In genomic region chr9:33455456-33455855, GRCh38 we compare ENCODE assay signal across 9 cellular contexts. TPM values are rescaled to one million over a fixed set of nuclear protein-coding genes. Genes with fewer than 3 reads are reported as not detected.
DNase-seq lines count a peak whose midpoint lies in the region; ATAC-seq, FAIRE-seq and TF ChIP-seq lines count a peak whose summit lies in the region.
"Not testable (repeated sequence)": the region's sequence is repeated elsewhere in the genome, so short reads cannot be mapped to it uniquely, and the experiment has no call there.
"Had no signal": no experiment of that assay in that cellular context is flagged by ENCODE, and none has a peak within 500 bp of the region (broad histone marks: within the 10 kb centered on the region; RNA-seq: fewer than 3 reads in every experiment).

No MANE protein-coding gene starts in this region.

- not testable (repeated sequence) for H3K27me3 Mint-ChIP-seq in T-cell; activated CD4-positive, alpha-beta T cell treated with anti-CD3 and anti-CD28 coated beads, Interleukin-2, amount 10 ng/mL, durations not matched to agents 7 days and 5 days; activated T-cell treated with anti-CD3 and anti-CD28 coated beads, Interleukin-2, amount 50 U/mL, for 24 hours; activated naive CD4-positive, alpha-beta T cell treated with anti-CD3 and anti-CD28 coated beads, Interleukin-2, amount 50 U/mL, for 24 hours; astrocyte (ENCODE audit: low read depth, unreplicated experiment)

- H3K4me2 ChIP-seq in KMS-11 = peak overlapping the region; percentile 34
- not testable (repeated sequence) for H3K4me2 ChIP-seq in astrocyte (ENCODE audit: low read length); osteoblast (ENCODE audit: insufficient read depth, low read length)

- H3K9me3 ChIP-seq in astrocyte (ENCODE audit: insufficient read depth, low read depth, low read length); osteoblast (ENCODE audit: low read depth, low read length): not testable (repeated sequence)

- H4K20me1 ChIP-seq in KMS-11 (ENCODE audit: insufficient read depth); astrocyte (ENCODE audit: insufficient read depth, low read length); osteoblast (ENCODE audit: insufficient read depth, low read length): not testable (repeated sequence)

- not testable (repeated sequence) for H3K27me3 ChIP-seq in KMS-11 (ENCODE audit: insufficient read depth, low read depth); astrocyte (ENCODE audit: insufficient read depth, low read length); osteoblast (ENCODE audit: insufficient read depth, low read length)

- H3K36me3 Mint-ChIP-seq in T-cell; activated CD4-positive, alpha-beta T cell treated with anti-CD3 and anti-CD28 coated beads, Interleukin-2, amount 10 ng/mL, durations not matched to agents 7 days and 5 days (ENCODE audit: low read depth); activated naive CD4-positive, alpha-beta T cell treated with anti-CD3 and anti-CD28 coated beads, Interleukin-2, amount 50 U/mL, for 24 hours; astrocyte (ENCODE audit: low read depth, unreplicated experiment): not testable (repeated sequence)
- peaks cover 18% of the 10 kb centered on the region for H3K36me3 Mint-ChIP-seq in activated T-cell treated with anti-CD3 and anti-CD28 coated beads, Interleukin-2, amount 50 U/mL, for 24 hours (ENCODE audit: low read depth)

- H3K27ac ChIP-seq in KMS-11; astrocyte (ENCODE audit: low read depth, low read length); osteoblast (ENCODE audit: low read depth, low read length): not testable (repeated sequence)

- CTCF ChIA-PET in T-cell (lab: Charles Lee) = interaction anchor here (0.6 to 1.3 kb wide), 7 partner anchors 11 to 1794 kb away, joined by 3 to 5 read pairs (median 3); no protein-coding TSS in a partner anchor
- CTCF ChIA-PET in activated CD4-positive, alpha-beta T cell treated with anti-CD3 and anti-CD28 coated beads, Interleukin-2, amount 10 ng/mL, durations not matched to agents 7 days and 5 days (lab: Charles Lee) = interaction anchor here (2.8 to 12.3 kb wide), 3 partner anchors 8 to 40 kb away, joined by 12 to 132 read pairs (median 103); partner anchors contain the start of gene AQP3

- FAIRE-seq in astrocyte (lab: Jason Lieb, UNC) = not testable (repeated sequence)

- peak overlapping the region in 2 of 3 donors; percentile 41 to 65 for H3K4me3 Mint-ChIP-seq in T-cell
- H3K4me3 Mint-ChIP-seq in activated CD4-positive, alpha-beta T cell treated with anti-CD3 and anti-CD28 coated beads, Interleukin-2, amount 10 ng/mL, durations not matched to agents 7 days and 5 days = peak overlapping the region; percentile 49
- not testable (repeated sequence) for H3K4me3 Mint-ChIP-seq in activated T-cell treated with anti-CD3 and anti-CD28 coated beads, Interleukin-2, amount 50 U/mL, for 24 hours; astrocyte (ENCODE audit: unreplicated experiment)
- peak overlapping the region; percentile 36 for H3K4me3 Mint-ChIP-seq in activated naive CD4-positive, alpha-beta T cell treated with anti-CD3 and anti-CD28 coated beads, Interleukin-2, amount 50 U/mL, for 24 hours

- POLR2A ChIA-PET in T-cell (lab: Charles Lee) = interaction anchor here in 1 of 2 donors (0.5 kb wide), 1 partner anchor 81 kb away, joined by 4 read pairs; no protein-coding TSS in a partner anchor
- POLR2A ChIA-PET in activated CD4-positive, alpha-beta T cell treated with anti-CD3 and anti-CD28 coated beads, Interleukin-2, amount 10 ng/mL, durations not matched to agents 7 days and 5 days (lab: Charles Lee) = interaction anchor here (0.7 kb wide), 1 partner anchor 18 kb away, joined by 3 read pairs; the partner anchor contains the start of gene NOL6

- peaks cover 43% of the 10 kb centered on the region for H3K4me1 ChIP-seq in KMS-11 (ENCODE audit: low read depth, poor library complexity, severe bottlenecking)
- peaks cover 22% of the 10 kb centered on the region for H3K4me1 ChIP-seq in astrocyte (ENCODE audit: insufficient read depth, low read length)
- H3K4me1 ChIP-seq in osteoblast (ENCODE audit: insufficient read depth, low read length) = not testable (repeated sequence)

- not testable (repeated sequence) for H2AFZ ChIP-seq in KMS-11 (ENCODE audit: low read depth); astrocyte (ENCODE audit: low read depth, low read length); osteoblast (ENCODE audit: low read length)

- H3K27ac Mint-ChIP-seq in T-cell (peak overlapping the region; percentile 77 to 91), astrocyte (ENCODE audit: unreplicated experiment) (peak overlapping the region; percentile 14)
- H3K27ac Mint-ChIP-seq in activated CD4-positive, alpha-beta T cell treated with anti-CD3 and anti-CD28 coated beads, Interleukin-2, amount 10 ng/mL, durations not matched to agents 7 days and 5 days = peak overlapping the region; percentile 90
- peak overlapping the region; percentile 82 for H3K27ac Mint-ChIP-seq in activated T-cell treated with anti-CD3 and anti-CD28 coated beads, Interleukin-2, amount 50 U/mL, for 24 hours
- peak overlapping the region; percentile 81 for H3K27ac Mint-ChIP-seq in activated naive CD4-positive, alpha-beta T cell treated with anti-CD3 and anti-CD28 coated beads, Interleukin-2, amount 50 U/mL, for 24 hours

- peaks cover 76 to 83% (median 79%) of the 10 kb centered on the region in 3 donors for H3K4me1 Mint-ChIP-seq in T-cell
- H3K4me1 Mint-ChIP-seq in activated CD4-positive, alpha-beta T cell treated with anti-CD3 and anti-CD28 coated beads, Interleukin-2, amount 10 ng/mL, durations not matched to agents 7 days and 5 days = peaks cover 73% of the 10 kb centered on the region
- peaks cover 84% of the 10 kb centered on the region for H3K4me1 Mint-ChIP-seq in activated T-cell treated with anti-CD3 and anti-CD28 coated beads, Interleukin-2, amount 50 U/mL, for 24 hours (ENCODE audit: low read depth)
- peaks cover 78% of the 10 kb centered on the region for H3K4me1 Mint-ChIP-seq in activated naive CD4-positive, alpha-beta T cell treated with anti-CD3 and anti-CD28 coated beads, Interleukin-2, amount 50 U/mL, for 24 hours
- H3K4me1 Mint-ChIP-seq in astrocyte (ENCODE audit: low read depth, unreplicated experiment) = not testable (repeated sequence)

- H3K4me3 ChIP-seq in KMS-11 (IDR thresholded peaks at IDR 0.05; ENCODE audit: insufficient read depth, low read depth, low read length); astrocyte (ENCODE audit: insufficient read depth, low read depth, low read length); osteoblast (ENCODE audit: insufficient read depth, low read length): not testable (repeated sequence)

- not testable (repeated sequence) for H3K36me3 ChIP-seq in KMS-11 (ENCODE audit: insufficient read depth); astrocyte (ENCODE audit: insufficient read depth, low read length); osteoblast (ENCODE audit: insufficient read depth, low read length)

- not testable (repeated sequence) for H3K79me2 ChIP-seq in KMS-11 (ENCODE audit: insufficient read depth, low read depth); astrocyte (ENCODE audit: insufficient read depth, low read length); osteoblast (ENCODE audit: insufficient read depth, low read length)

- not testable (repeated sequence) for H3K9ac ChIP-seq in KMS-11; astrocyte (ENCODE audit: low read length)

- not testable (repeated sequence) for DNase-seq in T-cell; activated CD4-positive, alpha-beta T cell treated with anti-CD3 and anti-CD28 coated beads, Interleukin-2, amount 10 ng/mL, durations not matched to agents 7 days and 5 days; activated T-cell treated with anti-CD3 and anti-CD28 coated beads, Interleukin-2, amount 50 U/mL, for 24 hours; astrocyte (ENCODE audit: low read depth)
- peak; percentile 23 for DNase-seq in osteoblast (ENCODE audit: insufficient read length, low spot score, missing footprints)

- not testable (repeated sequence) for TF ChIP-seq CTCF in KMS-11 (conservative IDR thresholded peaks at IDR 0.05; ENCODE audit: low read depth, low read length); astrocyte (IDR thresholded peaks at IDR 0.05; ENCODE audit: insufficient read depth, low read depth, low read length); osteoblast (IDR thresholded peaks at IDR 0.05; ENCODE audit: extremely low read depth, low read depth, low read length)

- not testable (repeated sequence) for ATAC-seq in T-cell (replicated peaks in 1 of 4)

- not testable (repeated sequence) for H3K9me3 Mint-ChIP-seq in T-cell; activated CD4-positive, alpha-beta T cell treated with anti-CD3 and anti-CD28 coated beads, Interleukin-2, amount 10 ng/mL, durations not matched to agents 7 days and 5 days; activated T-cell treated with anti-CD3 and anti-CD28 coated beads, Interleukin-2, amount 50 U/mL, for 24 hours; activated naive CD4-positive, alpha-beta T cell treated with anti-CD3 and anti-CD28 coated beads, Interleukin-2, amount 50 U/mL, for 24 hours; astrocyte (ENCODE audit: unreplicated experiment)

RNA-seq across cellular contexts. Expression of gene AQP3, which starts 8.1 kb away (rescaled TPM):
- total RNA-seq in T-cell = 100 to 1,000 TPM in 3 of 5 donors, 10 to 100 TPM in 2; 85.7 to 130 (median 111) TPM
- total RNA-seq in activated CD4-positive, alpha-beta T cell treated with anti-CD3 and anti-CD28 coated beads, Interleukin-2, amount 10 ng/mL, durations not matched to agents 7 days and 5 days = 100 to 1,000 TPM; 190 to 194 TPM
- total RNA-seq in astrocyte = 3.2 and 4.6 TPM in 2 replicates
- 0.72 and 0.88 TPM in 2 replicates for total RNA-seq in osteoblast

RNA-seq across cellular contexts. Expression of gene NOL6, which starts 18.3 kb away (rescaled TPM):
- total RNA-seq in T-cell (10 to 100 TPM; 35.1 to 57.6 (median 47.1) TPM), astrocyte (57.2 and 60.1 TPM in 2 replicates), osteoblast (18.6 and 23.5 TPM in 2 replicates)
- 10 to 100 TPM; 36.2 to 37.7 TPM for total RNA-seq in activated CD4-positive, alpha-beta T cell treated with anti-CD3 and anti-CD28 coated beads, Interleukin-2, amount 10 ng/mL, durations not matched to agents 7 days and 5 days

RNA-seq across cellular contexts. Expression of gene AQP7, which starts 53.1 kb away (rescaled TPM):
- 1 to 10 TPM in 1 of 5 donors, under 1 TPM in 4; 0.20 to 1.4 (median 0.44) TPM for total RNA-seq in T-cell
- total RNA-seq in activated CD4-positive, alpha-beta T cell treated with anti-CD3 and anti-CD28 coated beads, Interleukin-2, amount 10 ng/mL, durations not matched to agents 7 days and 5 days = under 1 TPM; 0.23 to 0.35 TPM
- 0.65 and 1.9 TPM in 2 replicates for total RNA-seq in astrocyte
- 0.59 TPM in 1 of 2 replicates, not detected in the other for total RNA-seq in osteoblast
- total RNA-seq: GM23338, H9 had no signal

Comparison
In these comparisons a context has a peak if more than half of its experiments do, and no peak if none do; other contexts are left out.
1. H3K27ac Mint-ChIP-seq: peak in every context shown above with its lines; median percentile 90 in activated CD4-positive, alpha-beta T cell treated with anti-CD3 and anti-CD28 coated beads, Interleukin-2, amount 10 ng/mL, durations not matched to agents 7 days and 5 days; 84 in T-cell; 82 in activated T-cell treated with anti-CD3 and anti-CD28 coated beads, Interleukin-2, amount 50 U/mL, for 24 hours; 81 in activated naive CD4-positive, alpha-beta T cell treated with anti-CD3 and anti-CD28 coated beads, Interleukin-2, amount 50 U/mL, for 24 hours; 14 in astrocyte.
2. RNA of gene AQP3, which starts 8.1 kb away (total RNA-seq): 190 to 194 TPM in activated CD4-positive, alpha-beta T cell treated with anti-CD3 and anti-CD28 coated beads, Interleukin-2, amount 10 ng/mL, durations not matched to agents 7 days and 5 days and 85.7 to 130 TPM in T-cell; 3.2 to 4.6 TPM in astrocyte and 0.72 to 0.88 TPM in osteoblast; every median in the first group is over 10 times any median in the second.